ENCODE assay signal across 27 cellular contexts in genomic region chr3:54578417-54578816, GRCh38.
DNase-seq lines count a peak whose midpoint lies in the region; ATAC-seq, FAIRE-seq and TF ChIP-seq lines count a peak whose summit lies in the region.
"Had no signal": no experiment of that assay in that cellular context is flagged by ENCODE, and none has a peak within 500 bp of the region (broad histone marks: within the 10 kb centered on the region; RNA-seq: fewer than 3 reads in every experiment).

No MANE protein-coding gene starts in this region.

- CTCF ChIA-PET in SK-N-SH (lab: Yijun Ruan, JAX) = interaction anchor here (1.2 kb wide), 1 partner anchor 160 kb away, joined by 4 read pairs; no protein-coding TSS in a partner anchor
- CTCF ChIA-PET in HepG2 (lab: Yijun Ruan, JAX; ENCODE audit: low intra/inter-chr PET ratio, low total read pairs) = no interaction called here

- no peaks in the 10 kb centered on the region for H3K9me2 ChIP-seq in SK-N-SH

- DNase-seq in SK-N-SH (peak; percentile 22), RPMI7951 (ENCODE audit: low read depth) (peak; percentile 14), fibroblast of gingiva (ENCODE audit: low read depth) (peak; percentile 80), HepG2 (ENCODE audit: low spot score) (no peak), SHP77 treated with DMSO at 0.1 percent for 48 hours (lab: John Stamatoyannopoulos, UW) (no peak), NCI-H1048 (lab: John Stamatoyannopoulos, UW) (no peak)
- DNase-seq: activated CD4-positive, alpha-beta T cell treated with anti-CD3 and anti-CD28 coated beads for 36 hours; activated CD8-positive, alpha-beta T cell treated with anti-CD3 and anti-CD28 coated beads, Interleukin-2, amount 10 ng/mL, durations not matched to agents 7 days and 5 days; cortex of kidney; effector memory CD8-positive, alpha-beta T cell; GDM1; HCEC 1CT; Karpas-422; left ventricle myocardium inferior; NCI-H187 treated with DMSO at 0.1 percent for 48 hours; NCI-H526 treated with DMSO at 0.1 percent for 48 hours had no signal

- H3K79me2 ChIP-seq in SK-N-SH (ENCODE audit: insufficient read depth) = no peaks in the 10 kb centered on the region
- H3K79me2 ChIP-seq in HepG2 (ENCODE audit: insufficient read depth, low read length) = no peaks in the 10 kb centered on the region

- H3K36me3 ChIP-seq in SK-N-SH (replicated peaks in 1 of 2; ENCODE audit: control insufficient read depth in 1 of 2, insufficient read depth in 2 of 2, low read length in 1 of 2) (no peaks in the 10 kb centered on the region), HepG2 (replicated peaks in 1 of 2; ENCODE audit: control insufficient read depth in 1 of 2, insufficient read depth in 2 of 2, low read length in 2 of 2) (no peaks in the 10 kb centered on the region)
- H3K36me3 ChIP-seq: BLaER1, cardiac muscle cell, gastroesophageal sphincter, thoracic aorta, vagina had no signal

- no TSS peak for BruUV-seq in HepG2 (replicated peaks; lab: Mats Ljungman, UMichigan)

- H3K27me3 ChIP-seq in SK-N-SH (ENCODE audit: insufficient read depth) (no peaks in the 10 kb centered on the region), HepG2 (ENCODE audit: control insufficient read depth in 1 of 2, insufficient read depth in 2 of 2, low read length in 2 of 2) (no peaks in the 10 kb centered on the region)
- H3K27me3 ChIP-seq: BLaER1, gastroesophageal sphincter, vagina had no signal

- TF ChIP-seq EP300 in SK-N-SH (IDR thresholded peaks at IDR 0.05; ENCODE audit: borderline replicate concordance in 1 of 2, low read depth in 1 of 2, low read length in 1 of 2) (no peak), HepG2 (IDR thresholded peaks at IDR 0.05; ENCODE audit: low read depth in 2 of 2, low read length in 2 of 2) (no peak), HepG2 (CRISPR knock-in tag; IDR thresholded peaks at IDR 0.05; ENCODE audit: borderline replicate concordance) (no peak)

- no peak for TF ChIP-seq POLR2A in HepG2 (IDR thresholded peaks at IDR 0.05; ENCODE audit: insufficient read depth in 1 of 2, low read depth in 2 of 2, low read length in 2 of 2)

- POLR2A ChIA-PET in SK-N-SH (lab: Yijun Ruan, JAX) (no interaction called here), HepG2 (lab: Yijun Ruan, JAX) (no interaction called here)

- no peak overlapping the region for H3K27ac ChIP-seq in SK-N-SH (ENCODE audit: low read depth in 2 of 2, low read length in 1 of 2)
- H3K27ac ChIP-seq in HepG2 (ENCODE audit: extremely low read length, insufficient read depth, low read length) = no peak overlapping the region
- H3K27ac ChIP-seq: 22Rv1, BLaER1, cardiac muscle cell, gastroesophageal sphincter, left ventricle myocardium inferior, thoracic aorta, vagina had no signal

- TF ChIP-seq RAD21 in SK-N-SH (IDR thresholded peaks at IDR 0.05; ENCODE audit: low read length) (no peak), HepG2 (CRISPR knock-in tag; IDR thresholded peaks at IDR 0.05) (no peak)

- H3K4me3 ChIP-seq in SK-N-SH (ENCODE audit: low read depth in 2 of 2, low read length in 1 of 2) (no peak overlapping the region), HepG2 (replicated peaks in 1 of 3; ENCODE audit: insufficient read depth in 1 of 3, low read depth in 2 of 3, low read length in 3 of 3) (no peak overlapping the region)
- H3K4me3 ChIP-seq: BLaER1, cardiac muscle cell, gastroesophageal sphincter, left ventricle myocardium inferior, thoracic aorta, vagina had no signal

- intact Hi-C loops in HepG2 (cut with micrococcal nuclease; ENCODE audit: unreplicated experiment) = no loop called here

- in situ Hi-C loops in HepG2 (cut with HindIII; ENCODE audit: extremely low pct_ligation_motif_present, low pct_unique_long_range_greater_than_20kb) = no loop called here

- H3K4me2 ChIP-seq in SK-N-SH (no peak overlapping the region), HepG2 (ENCODE audit: low read depth, low read length) (no peak overlapping the region)
- H3K4me2 ChIP-seq: BLaER1 had no signal

- H3K9me3 ChIP-seq in SK-N-SH (no peaks in the 10 kb centered on the region), HepG2 (ENCODE audit: low read length) (no peaks in the 10 kb centered on the region)
- H3K9me3 ChIP-seq: BLaER1, gastroesophageal sphincter, left ventricle myocardium inferior, thoracic aorta, vagina had no signal

- WGBS in SK-N-SH (ENCODE audit: low lambda C conversion rate) = 44% methylated on average over 7 of the region's 7 CpGs
- 32% methylated on average over 2 of the region's 7 CpGs for WGBS in HepG2 (ENCODE audit: low lambda C conversion rate)

- H3K9ac ChIP-seq in SK-N-SH = no peak overlapping the region
- H3K9ac ChIP-seq in HepG2 (ENCODE audit: insufficient read depth, low read depth, low read length) = no peak overlapping the region
- H3K9ac ChIP-seq: BLaER1 had no signal

- H3F3A ChIP-seq in SK-N-SH (replicated peaks; ENCODE audit: insufficient read depth) = no peaks in the 10 kb centered on the region

- ATAC-seq in SK-N-SH treated with all-trans-retinoic acid at 6 μM for 48 hours (no peak), HepG2 (no peak), HG02759 (IDR thresholded peaks at IDR 0.05; ENCODE audit: unreplicated experiment) (no peak)
- ATAC-seq: activated CD4-positive, alpha-beta T cell treated with anti-CD3 and anti-CD28 coated beads for 36 hours; activated CD8-positive, alpha-beta T cell treated with anti-CD3 and anti-CD28 coated beads, Interleukin-2, amount 10 ng/mL, durations not matched to agents 7 days and 5 days; activated naive CD4-positive, alpha-beta T cell treated with anti-CD3 and anti-CD28 coated beads, Interleukin-2, amount 50 U/mL, for 72 hours; effector memory CD8-positive, alpha-beta T cell; esophagus mucosa; gastroesophageal sphincter; Panc1 had no signal

- no peak for TF ChIP-seq CTCF in SK-N-SH (IDR thresholded peaks at IDR 0.05)
- TF ChIP-seq CTCF in HepG2 (CRISPR knock-in tag; IDR thresholded peaks at IDR 0.05) = no peak

- no peak for FAIRE-seq in HepG2 (lab: Jason Lieb, UNC)

- H4K20me1 ChIP-seq in SK-N-SH (ENCODE audit: insufficient read depth) = no peaks in the 10 kb centered on the region
- H4K20me1 ChIP-seq in HepG2 (ENCODE audit: insufficient read depth, low read length) = no peaks in the 10 kb centered on the region
- H4K20me1 ChIP-seq: BLaER1 had no signal

- H2AFZ ChIP-seq in SK-N-SH (ENCODE audit: low read depth) (no peak overlapping the region), HepG2 (ENCODE audit: low read length) (no peak overlapping the region)

- H3K4me1 ChIP-seq in SK-N-SH (ENCODE audit: control insufficient read depth in 1 of 2, insufficient read depth in 2 of 2, low read depth in 1 of 2, low read length in 1 of 2) (peaks cover 0 to 11% of the 10 kb centered on the region in 2 experiments; a peak in 2 of 4 replicates), HepG2 (ENCODE audit: insufficient read depth, low read length) (no peaks in the 10 kb centered on the region)
- H3K4me1 ChIP-seq: BLaER1, gastroesophageal sphincter, left ventricle myocardium inferior, vagina had no signal

TF ChIP-seq in SK-N-SH, 30 proteins besides CTCF, POLR2A, EP300 and RAD21 (continues in another document):
- TF ChIP-seq TCF12 (IDR thresholded peaks at IDR 0.05) = no peak
- TF ChIP-seq FOXM1 (IDR thresholded peaks at IDR 0.05; ENCODE audit: low read depth) = no peak

TF ChIP-seq in SK-N-SH treated with all-trans-retinoic acid at 6 μM for 48 hours, 23 proteins besides CTCF, POLR2A, EP300 and RAD21:
- no peak for TF ChIP-seq ARNTL (CRISPR knock-in tag; IDR thresholded peaks at IDR 0.05; ENCODE audit: borderline replicate concordance, low read depth)

TF ChIP-seq in HepG2, 621 proteins besides CTCF, POLR2A, EP300 and RAD21 (continues in another document):
- TF ChIP-seq ZNF687 (CRISPR knock-in tag; IDR thresholded peaks at IDR 0.05) (no peak), ZNF256 (CRISPR knock-in tag; conservative IDR thresholded peaks at IDR 0.05) (no peak), ZSCAN12 (CRISPR knock-in tag; IDR thresholded peaks at IDR 0.05) (no peak), IRF9 (CRISPR knock-in tag; IDR thresholded peaks at IDR 0.05; ENCODE audit: borderline replicate concordance) (no peak)

Comparison
In these comparisons a context has a peak if more than half of its experiments do, and no peak if none do; other contexts are left out.
1. DNase-seq: peak in SK-N-SH (single experiment), RPMI7951 (single experiment) and fibroblast of gingiva (single experiment); none in HepG2 (single experiment), SHP77 treated with DMSO at 0.1 percent for 48 hours (single experiment) and NCI-H1048 (single experiment).